In genomic region chr3:179703816-179704215, GRCh38 we compare ENCODE assay signal across 12 cellular contexts. TPM values are rescaled to one million over a fixed set of nuclear protein-coding genes. Genes with fewer than 3 reads are reported as not detected.
DNase-seq lines count a peak whose midpoint lies in the region; ATAC-seq and TF ChIP-seq lines count a peak whose summit lies in the region.
"Had no signal": no experiment of that assay in that cellular context is flagged by ENCODE, and none has a peak within 500 bp of the region (broad histone marks: within the 10 kb centered on the region; RNA-seq: fewer than 3 reads in every experiment).

No MANE protein-coding gene starts in this region.

- H3K4me3 Mint-ChIP-seq in osteocyte (ENCODE audit: unreplicated experiment) = no peak overlapping the region
- H3K4me3 Mint-ChIP-seq: CD4-positive, CD25-positive, alpha-beta regulatory T cell; H9 had no signal

- no peaks in the 10 kb centered on the region for H3K27me3 Mint-ChIP-seq in osteocyte (ENCODE audit: unreplicated experiment)
- H3K27me3 Mint-ChIP-seq: CD4-positive, CD25-positive, alpha-beta regulatory T cell had no signal

- ATAC-seq in Right ventricle myocardium inferior = no peak
- ATAC-seq in psoas muscle = no peak

- H3K27ac Mint-ChIP-seq in osteocyte (ENCODE audit: unreplicated experiment) = no peak overlapping the region
- H3K27ac Mint-ChIP-seq: CD4-positive, CD25-positive, alpha-beta regulatory T cell; H9 had no signal

- peaks cover 32% of the 10 kb centered on the region for H3K36me3 Mint-ChIP-seq in osteocyte (ENCODE audit: unreplicated experiment)

- H3K9me3 ChIP-seq in left ventricle myocardium inferior (replicated peaks) (no peaks in the 10 kb centered on the region), psoas muscle (no peaks in the 10 kb centered on the region)
- H3K9me3 ChIP-seq: BE2C, Caco-2 had no signal

- H3K27ac ChIP-seq in left ventricle myocardium inferior (replicated peaks) (peak overlapping the region; percentile 22), psoas muscle (peak overlapping the region; percentile 92)

- DNase-seq in left ventricle myocardium inferior (no peak), Right ventricle myocardium inferior (ENCODE audit: missing footprints) (no peak), cerebellar cortex (ENCODE audit: low spot score) (peak; percentile 45), psoas muscle (no peak), osteocyte (ENCODE audit: extremely low spot score, unreplicated experiment) (no peak), AML-193 (lab: John Stamatoyannopoulos, UW) (no peak)
- DNase-seq: BE2C; Caco-2; CD4-positive, CD25-positive, alpha-beta regulatory T cell; GF-D8; H9; IMR-90 had no signal

- H3K27me3 ChIP-seq in left ventricle myocardium inferior (ENCODE audit: low read depth) = no peaks in the 10 kb centered on the region
- no peaks in the 10 kb centered on the region for H3K27me3 ChIP-seq in psoas muscle (ENCODE audit: insufficient read depth in 3 of 3, low read length in 2 of 3)
- H3K27me3 ChIP-seq: BE2C had no signal

- H3K4me3 ChIP-seq in left ventricle myocardium inferior (no peak overlapping the region), psoas muscle (no peak overlapping the region)

- peaks cover 15% of the 10 kb centered on the region for H3K36me3 ChIP-seq in left ventricle myocardium inferior
- peaks cover 0 to 15% of the 10 kb centered on the region in 2 donors for H3K36me3 ChIP-seq in psoas muscle (ENCODE audit: insufficient read depth in 1 of 2, low read depth in 1 of 2)

- H3K4me1 ChIP-seq in left ventricle myocardium inferior (peaks cover 58% of the 10 kb centered on the region), psoas muscle (peaks cover 39% of the 10 kb centered on the region)
- H3K4me1 ChIP-seq: BE2C, Caco-2 had no signal

- intact Hi-C loops in left ventricle myocardium inferior (cut with micrococcal nuclease) (no loop called here), Right ventricle myocardium inferior (cut with DNase I) (no loop called here), psoas muscle (cut with DNase I) (no loop called here)

- WGBS in psoas muscle, 3 donors = 78 to 98% (median 94%) methylated on average over 3 of the region's 3 CpGs

- no peak for TF ChIP-seq CTCF in left ventricle myocardium inferior (IDR thresholded peaks at IDR 0.05; ENCODE audit: borderline replicate concordance)
- TF ChIP-seq CTCF in psoas muscle (IDR thresholded peaks at IDR 0.05) = no peak
- no peak for TF ChIP-seq CTCF in osteocyte (IDR thresholded peaks at IDR 0.05)

- peaks cover 19% of the 10 kb centered on the region for H3K4me1 Mint-ChIP-seq in osteocyte (ENCODE audit: unreplicated experiment)

- no peaks in the 10 kb centered on the region for H3K9me3 Mint-ChIP-seq in osteocyte (ENCODE audit: unreplicated experiment)
- H3K9me3 Mint-ChIP-seq: H9 had no signal

RNA-seq across cellular contexts. Expression of gene USP13, which starts 51.0 kb away (rescaled TPM):
- total RNA-seq in left ventricle myocardium inferior = 162 TPM
- total RNA-seq in Right ventricle myocardium inferior = 122 TPM
- total RNA-seq in psoas muscle = 100 to 1,000 TPM; 175 to 324 (median 269) TPM
- polyA plus RNA-seq in psoas muscle = 10 to 100 TPM; 16.1 to 96.0 (median 86.2) TPM
- total RNA-seq in osteocyte = 36.3 and 39.7 TPM in 2 replicates
